Comparison of ENCODE assay signal across 1 cellular context in the genomic region with DNA sequence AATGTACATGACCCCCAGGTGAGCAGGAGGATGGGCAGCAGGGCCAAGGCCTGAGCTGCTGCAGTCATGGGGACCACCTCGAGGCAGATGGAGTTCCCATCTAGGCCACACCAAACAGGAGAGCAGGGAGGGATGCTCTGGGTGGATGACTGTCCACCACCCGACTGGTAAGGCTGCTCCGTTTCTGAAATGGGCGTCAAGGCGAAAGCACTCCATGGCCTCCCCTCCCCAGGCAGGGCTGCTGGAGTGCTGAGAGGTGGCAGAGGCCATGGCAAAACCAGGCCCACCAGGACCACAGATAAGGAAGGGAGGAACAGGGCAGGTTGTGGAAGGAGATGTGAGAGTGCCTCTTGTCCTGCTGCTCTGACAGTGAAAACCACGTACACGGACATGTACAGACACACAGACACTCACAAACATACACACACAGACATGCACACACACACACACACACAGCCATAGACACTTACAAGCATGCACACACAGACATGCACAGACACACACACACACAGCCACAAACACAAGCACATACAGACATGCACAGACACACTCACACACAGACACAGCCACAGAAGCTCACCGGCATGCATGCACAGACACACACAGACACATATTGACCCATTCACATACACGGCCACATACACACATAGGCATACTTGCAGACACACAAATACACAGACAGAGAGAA.
TF ChIP-seq lines count a peak whose summit lies in the region.

No MANE protein-coding gene starts in this region.

TF ChIP-seq in K562, 482 proteins besides CTCF, POLR2A, EP300 and RAD21 (continued from another document):
- TF ChIP-seq, protein P1, sequence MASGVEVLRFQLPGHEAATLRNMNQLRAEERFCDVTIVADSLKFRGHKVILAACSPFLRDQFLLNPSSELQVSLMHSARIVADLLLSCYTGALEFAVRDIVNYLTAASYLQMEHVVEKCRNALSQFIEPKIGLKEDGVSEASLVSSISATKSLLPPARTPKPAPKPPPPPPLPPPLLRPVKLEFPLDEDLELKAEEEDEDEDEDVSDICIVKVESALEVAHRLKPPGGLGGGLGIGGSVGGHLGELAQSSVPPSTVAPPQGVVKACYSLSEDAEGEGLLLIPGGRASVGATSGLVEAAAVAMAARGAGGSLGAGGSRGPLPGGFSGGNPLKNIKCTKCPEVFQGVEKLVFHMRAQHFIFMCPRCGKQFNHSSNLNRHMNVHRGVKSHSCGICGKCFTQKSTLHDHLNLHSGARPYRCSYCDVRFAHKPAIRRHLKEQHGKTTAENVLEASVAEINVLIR (CRISPR knock-in tag; IDR thresholded peaks at IDR 0.05): no peak
- TF ChIP-seq ELF4 (CRISPR knock-in tag; IDR thresholded peaks at IDR 0.05): 0 out of 2 replicates have a peak, but pooled peaks have one; percentile 83
- peak; percentile 58; the same call in 1 of the 2 replicates for TF ChIP-seq SMARCA5 (IDR thresholded peaks at IDR 0.05)
- TF ChIP-seq HLTF (IDR thresholded peaks at IDR 0.05): 0 out of 2 replicates have a peak, but pooled peaks have one; percentile 58
- no peak for TF ChIP-seq NFXL1 (CRISPR knock-in tag; IDR thresholded peaks at IDR 0.05)
- no peak for TF ChIP-seq NFE2L1 (tag; IDR thresholded peaks at IDR 0.05; ENCODE audit: borderline replicate concordance, low read depth)
- TF ChIP-seq, protein P2, sequence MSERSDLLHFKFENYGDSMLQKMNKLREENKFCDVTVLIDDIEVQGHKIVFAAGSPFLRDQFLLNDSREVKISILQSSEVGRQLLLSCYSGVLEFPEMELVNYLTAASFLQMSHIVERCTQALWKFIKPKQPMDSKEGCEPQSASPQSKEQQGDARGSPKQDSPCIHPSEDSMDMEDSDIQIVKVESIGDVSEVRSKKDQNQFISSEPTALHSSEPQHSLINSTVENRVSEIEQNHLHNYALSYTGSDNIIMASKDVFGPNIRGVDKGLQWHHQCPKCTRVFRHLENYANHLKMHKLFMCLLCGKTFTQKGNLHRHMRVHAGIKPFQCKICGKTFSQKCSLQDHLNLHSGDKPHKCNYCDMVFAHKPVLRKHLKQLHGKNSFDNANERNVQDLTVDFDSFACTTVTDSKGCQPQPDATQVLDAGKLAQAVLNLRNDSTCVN (CRISPR knock-in tag; IDR thresholded peaks at IDR 0.05): 0 out of 2 replicates have a peak, but pooled peaks have one; percentile 20
- TF ChIP-seq OTX1 (CRISPR knock-in tag; IDR thresholded peaks at IDR 0.05): 0 out of 2 replicates have a peak, but pooled peaks have one; percentile 52
- TF ChIP-seq EHMT2 (IDR thresholded peaks at IDR 0.05): 0 out of 2 replicates have a peak, but pooled peaks have one; percentile 20
- TF ChIP-seq POLR2B (IDR thresholded peaks at IDR 0.05; ENCODE audit: low read depth, partially characterized antibody): peak; percentile 21
- 0 out of 2 replicates have a peak, but pooled peaks have one; percentile 30 for TF ChIP-seq CAMTA2 (CRISPR knock-in tag; conservative IDR thresholded peaks at IDR 0.05)
- 0 out of 2 replicates have a peak, but pooled peaks have one; percentile 56 for TF ChIP-seq TSC22D4 (tag; IDR thresholded peaks at IDR 0.05)
- TF ChIP-seq, protein P3, sequence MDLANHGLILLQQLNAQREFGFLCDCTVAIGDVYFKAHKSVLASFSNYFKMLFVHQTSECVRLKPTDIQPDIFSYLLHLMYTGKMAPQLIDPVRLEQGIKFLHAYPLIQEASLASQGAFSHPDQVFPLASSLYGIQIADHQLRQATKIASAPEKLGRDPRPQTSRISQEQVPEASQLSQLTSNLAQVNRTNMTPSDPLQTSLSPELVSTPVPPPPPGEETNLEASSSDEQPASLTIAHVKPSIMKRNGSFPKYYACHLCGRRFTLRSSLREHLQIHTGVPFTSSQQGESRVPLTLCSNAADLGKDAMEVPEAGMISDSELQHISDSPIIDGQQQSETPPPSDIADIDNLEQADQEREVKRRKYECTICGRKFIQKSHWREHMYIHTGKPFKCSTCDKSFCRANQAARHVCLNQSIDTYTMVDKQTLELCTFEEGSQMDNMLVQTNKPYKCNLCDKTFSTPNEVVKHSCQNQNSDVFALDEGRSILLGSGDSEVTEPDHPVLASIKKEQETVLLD (IDR thresholded peaks at IDR 0.05): no peak
- peak; percentile 77; the same call in 1 of the 2 replicates for TF ChIP-seq LARP7 (IDR thresholded peaks at IDR 0.05)
- TF ChIP-seq CSDE1 (IDR thresholded peaks at IDR 0.05): 0 out of 4 replicates have a peak, but pooled peaks of 1 of the 2 experiments have one; percentile 67
- TF ChIP-seq POLR2AphosphoS5 (IDR thresholded peaks at IDR 0.05; ENCODE audit: control insufficient read depth, insufficient read depth, low read depth, low read length): no peak
